Comparison of ENCODE assay signal across 8 cellular contexts in the genomic region with DNA sequence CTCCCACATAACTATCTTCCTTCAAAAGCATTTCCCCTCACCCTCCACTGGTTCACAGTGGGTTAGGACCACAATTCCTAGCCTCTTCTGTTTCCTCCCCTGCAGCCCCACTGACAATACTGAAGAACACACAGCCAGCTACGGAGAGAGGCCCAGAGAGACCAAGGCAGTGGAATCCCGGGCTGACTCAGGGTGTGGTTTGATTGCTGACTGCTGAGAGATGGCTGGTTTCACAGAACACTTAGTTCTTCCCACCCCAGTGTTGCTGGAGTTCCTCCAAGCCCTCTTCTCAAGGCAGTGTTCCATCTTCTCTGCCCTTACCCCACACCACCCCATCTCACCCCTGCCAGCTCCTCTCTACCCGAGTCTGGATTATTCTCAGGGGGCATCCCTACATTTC. TPM values are rescaled to one million over a fixed set of nuclear protein-coding genes. Genes with fewer than 3 reads are reported as not detected.
A peak's percentile ranks its signal among the peaks of the same experiment; 100 is the strongest.
DNase-seq lines count a peak whose midpoint lies in the region; ATAC-seq and TF ChIP-seq lines count a peak whose summit lies in the region.

No MANE protein-coding gene starts in this region.

- TF ChIP-seq CTCF in omental fat pad (IDR thresholded peaks at IDR 0.05): no peak
- TF ChIP-seq CTCF in CD8-positive, alpha-beta T cell (IDR thresholded peaks at IDR 0.05): no peak

- H3K36me3 Mint-ChIP-seq in naive thymus-derived CD8-positive, alpha-beta T cell: peaks cover 0 to 84% (median 9%) of the 10 kb centered on the region in 3 donors
- H3K36me3 Mint-ChIP-seq in CD8-positive, alpha-beta T cell: peaks cover 68% of the 10 kb centered on the region

- POLR2A ChIA-PET in naive thymus-derived CD8-positive, alpha-beta T cell (lab: Charles Lee): no interaction called here
- POLR2A ChIA-PET in CD8-positive, alpha-beta T cell (lab: Charles Lee): no interaction called here

- no peak overlapping the region for H3K4me3 ChIP-seq in esophagus (ENCODE audit: low read depth in 1 of 2, low read length in 2 of 2)
- no peak overlapping the region for H3K4me3 ChIP-seq in CD8-positive, alpha-beta T cell (ENCODE audit: low read depth, low read length)

- CTCF ChIA-PET in CD8-positive, alpha-beta T cell (lab: Charles Lee): no interaction called here

- no peaks in the 10 kb centered on the region for H3K9me3 ChIP-seq in esophagus (ENCODE audit: control insufficient read depth in 2 of 2, insufficient read depth in 1 of 2, low read depth in 1 of 2, low read length in 1 of 2)
- H3K9me3 ChIP-seq in CD8-positive, alpha-beta T cell (ENCODE audit: low read length): no peaks in the 10 kb centered on the region

- H3K4me1 ChIP-seq in esophagus (ENCODE audit: control insufficient read depth in 2 of 2, insufficient read depth in 2 of 2, low read length in 1 of 2): peaks cover 0 to 4% of the 10 kb centered on the region in 2 donors
- H3K4me1 ChIP-seq in CD8-positive, alpha-beta T cell (ENCODE audit: insufficient read depth, low read length): no peaks in the 10 kb centered on the region

- H3K36me3 ChIP-seq in esophagus (ENCODE audit: control insufficient read depth in 2 of 2, insufficient read depth in 2 of 2, low read length in 1 of 2): no peaks in the 10 kb centered on the region
- peaks cover 4% of the 10 kb centered on the region for H3K36me3 ChIP-seq in CD8-positive, alpha-beta T cell (ENCODE audit: insufficient read depth, low read length)

- no peaks in the 10 kb centered on the region for H3K27me3 Mint-ChIP-seq in naive thymus-derived CD8-positive, alpha-beta T cell
- H3K27me3 Mint-ChIP-seq in CD8-positive, alpha-beta T cell (ENCODE audit: low read depth): no peaks in the 10 kb centered on the region

- H3K27me3 ChIP-seq in esophagus (ENCODE audit: control insufficient read depth in 1 of 2, insufficient read depth in 2 of 2, low read length in 2 of 2): no peaks in the 10 kb centered on the region
- no peaks in the 10 kb centered on the region for H3K27me3 ChIP-seq in CD8-positive, alpha-beta T cell (ENCODE audit: insufficient read depth, low read length)

- no peak overlapping the region for H3K4me3 Mint-ChIP-seq in naive thymus-derived CD8-positive, alpha-beta T cell
- H3K4me3 Mint-ChIP-seq in CD8-positive, alpha-beta T cell: no peak overlapping the region

- peak overlapping the region in 3 of 10 donors; percentile 48 to 62 (median 59) for H3K27ac Mint-ChIP-seq in naive thymus-derived CD8-positive, alpha-beta T cell
- H3K27ac Mint-ChIP-seq in CD8-positive, alpha-beta T cell: no peak overlapping the region

- peak; percentile 57 for ATAC-seq in omental fat pad (ENCODE audit: low FRiP score)
- no peak for ATAC-seq in GM21528 (IDR thresholded peaks at IDR 0.05; ENCODE audit: low FRiP score, unreplicated experiment)
- no peak for ATAC-seq in naive thymus-derived CD8-positive, alpha-beta T cell
- ATAC-seq in CD8-positive, alpha-beta T cell: no peak

- peak overlapping the region; percentile 26 to 87 for H3K27ac ChIP-seq in esophagus (ENCODE audit: low read depth in 2 of 2, low read length in 1 of 2)
- H3K27ac ChIP-seq in CD8-positive, alpha-beta T cell (ENCODE audit: low read depth, low read length): no peak overlapping the region

- WGBS in esophagus, 2 donors: 25 to 51% methylated on average over 3 of the region's 3 CpGs

- peaks cover 0 to 2% (median 0%) of the 10 kb centered on the region in 9 donors for H3K9me3 Mint-ChIP-seq in naive thymus-derived CD8-positive, alpha-beta T cell
- no peaks in the 10 kb centered on the region for H3K9me3 Mint-ChIP-seq in CD8-positive, alpha-beta T cell

- intact Hi-C loops in CD8-positive, alpha-beta T cell (cut with DNase I, micrococcal nuclease): no loop called here

- peaks cover 0 to 3% (median 0%) of the 10 kb centered on the region in 4 donors for H3K4me1 Mint-ChIP-seq in naive thymus-derived CD8-positive, alpha-beta T cell
- H3K4me1 Mint-ChIP-seq in CD8-positive, alpha-beta T cell (ENCODE audit: low read depth): no peaks in the 10 kb centered on the region

- DNase-seq in AG08395 (ENCODE audit: low spot score): peak; percentile 89
- peak; percentile 74 for DNase-seq in M059J (ENCODE audit: low read depth)
- DNase-seq in omental fat pad (ENCODE audit: low spot score): peak; percentile 50
- DNase-seq in foreskin melanocyte: no peak
- DNase-seq in naive thymus-derived CD8-positive, alpha-beta T cell: no peak
- no peak for DNase-seq in CD8-positive, alpha-beta T cell

RNA-seq across cellular contexts. Expression of gene ZFP36L2, which starts 43.3 kb away (rescaled TPM):
- 2.5 and 5.7 TPM in 2 replicates for total RNA-seq in M059J (2014; rRNA removed; shearing (Covaris generic))
- 10 to 100 TPM; 48.1 to 64.2 TPM for polyA plus RNA-seq in esophagus
- total RNA-seq in omental fat pad: 100 to 1,000 TPM in 1 of 4 donors, 10 to 100 TPM in 3; 93.9 to 141 (median 95.4) TPM
- 100 to 1,000 TPM; 264 to 274 TPM for total RNA-seq in naive thymus-derived CD8-positive, alpha-beta T cell
- polyA plus RNA-seq in naive thymus-derived CD8-positive, alpha-beta T cell: 100 to 1,000 TPM; 222 to 420 (median 390) TPM
- total RNA-seq in CD8-positive, alpha-beta T cell: 1,000 to 10,000 TPM; 1,270 to 1,311 TPM

Comparison
In these comparisons a context has a peak if more than half of its experiments do, and no peak if none do; other contexts are left out.
1. DNase-seq: peak in AG08395 (single experiment), M059J (single experiment) and omental fat pad (single experiment); none in foreskin melanocyte (single experiment), naive thymus-derived CD8-positive, alpha-beta T cell (0 of 10) and CD8-positive, alpha-beta T cell (0 of 7).
2. RNA of gene ZFP36L2, which starts 43.3 kb away (total RNA-seq): 1,270 to 1,311 TPM in CD8-positive, alpha-beta T cell, 264 to 274 TPM in naive thymus-derived CD8-positive, alpha-beta T cell and 93.9 to 141 TPM in omental fat pad; 2.5 to 5.7 TPM in M059J; every median in the first group is over 10 times any median in the second.